In genomic region chr3:194274424-194275085, GRCh38 we compare ENCODE assay signal across 12 cellular contexts.
DNase-seq lines count a peak whose midpoint lies in the region; FAIRE-seq and TF ChIP-seq lines count a peak whose summit lies in the region.
"Had no signal": no experiment of that assay in that cellular context is flagged by ENCODE, and none has a peak within 500 bp of the region (broad histone marks: within the 10 kb centered on the region; RNA-seq: fewer than 3 reads in every experiment).

No MANE protein-coding gene starts in this region.

- no peaks in the 10 kb centered on the region for H3K9me3 ChIP-seq in endothelial cell of umbilical vein (replicated peaks; ENCODE audit: control insufficient read depth, insufficient read depth, low read length)
- H3K9me3 ChIP-seq in sigmoid colon: no peaks in the 10 kb centered on the region
- H3K9me3 ChIP-seq in effector memory CD4-positive, alpha-beta T cell (ENCODE audit: control insufficient read depth, low read length): no peaks in the 10 kb centered on the region
- no peaks in the 10 kb centered on the region for H3K9me3 ChIP-seq in kidney (ENCODE audit: control insufficient read depth in 1 of 2, low read length in 2 of 2)
- no peaks in the 10 kb centered on the region for H3K9me3 ChIP-seq in Peyer's patch
- H3K9me3 ChIP-seq: pancreas had no signal

- DNase-seq in NCI-H1417 (lab: John Stamatoyannopoulos, UW) (peak; percentile 14 to 59 (median 15)), NCI-H1417 treated with DMSO at 0.1 percent for 48 hours (lab: John Stamatoyannopoulos, UW) (no peak), RPMI7951 (ENCODE audit: low read depth) (peak; percentile 76), endothelial cell of umbilical vein (ENCODE audit: low read depth, low spot score) (peak; percentile 44), sigmoid colon (peak; percentile 56), kidney (no peak), Peyer's patch (no peak)
- DNase-seq in effector memory CD4-positive, alpha-beta T cell: no peak
- DNase-seq: activated CD4-positive, alpha-beta T cell treated with anti-CD3 and anti-CD28 coated beads for 48 hours; NCI-H1092 treated with DMSO at 0.1 percent for 48 hours had no signal

- H3K79me2 ChIP-seq in endothelial cell of umbilical vein (ENCODE audit: control insufficient read depth, insufficient read depth, low read length): no peaks in the 10 kb centered on the region

- TF ChIP-seq EP300 in sigmoid colon (IDR thresholded peaks at IDR 0.05): no peak

- H3K4me2 ChIP-seq in endothelial cell of umbilical vein (ENCODE audit: insufficient read depth, low read length): no peak overlapping the region

- TF ChIP-seq CTCF in endothelial cell of umbilical vein (IDR thresholded peaks at IDR 0.05; ENCODE audit: extremely low read depth in 1 of 2, insufficient read depth in 1 of 2, low read depth in 1 of 2, low read length in 2 of 2) (no peak), sigmoid colon (IDR thresholded peaks at IDR 0.05) (no peak), kidney (IDR thresholded peaks at IDR 0.05; ENCODE audit: borderline replicate concordance, extremely low read depth, insufficient read depth) (no peak), Peyer's patch (IDR thresholded peaks at IDR 0.05) (no peak)

- H3K4me1 ChIP-seq in endothelial cell of umbilical vein (ENCODE audit: control insufficient read depth, extremely low read depth, insufficient read depth, low read length) (peaks cover 39% of the 10 kb centered on the region), sigmoid colon (peaks cover 0 to 89% (median 77%) of the 10 kb centered on the region in 4 donors), kidney (ENCODE audit: control insufficient read depth in 1 of 2, insufficient read depth in 1 of 2, low read depth in 1 of 2, low read length in 2 of 2) (peaks cover 36 to 38% of the 10 kb centered on the region in 2 donors), Peyer's patch (peaks cover 0 to 36% (median 2%) of the 10 kb centered on the region in 4 donors)
- no peaks in the 10 kb centered on the region for H3K4me1 ChIP-seq in effector memory CD4-positive, alpha-beta T cell (ENCODE audit: control insufficient read depth, insufficient read depth, low read length, poor library complexity, severe bottlenecking)

- H3K9me1 ChIP-seq in endothelial cell of umbilical vein (replicated peaks; ENCODE audit: control insufficient read depth, extremely low read depth, insufficient read depth, low read length): no peaks in the 10 kb centered on the region

- H4K20me1 ChIP-seq in endothelial cell of umbilical vein (replicated peaks; ENCODE audit: control insufficient read depth, extremely low read depth, insufficient read depth, low read length): no peaks in the 10 kb centered on the region

- BruUV-seq in endothelial cell of umbilical vein (replicated peaks; lab: Mats Ljungman, UMichigan): no TSS peak

- WGBS in sigmoid colon, 2 donors: 79 to 85% methylated on average over 4 of the region's 4 CpGs

- no peaks in the 10 kb centered on the region for H3K36me3 ChIP-seq in endothelial cell of umbilical vein (ENCODE audit: control insufficient read depth in 2 of 2, extremely low read depth in 1 of 2, insufficient read depth in 2 of 2, low read length in 2 of 2)
- no peaks in the 10 kb centered on the region for H3K36me3 ChIP-seq in sigmoid colon
- H3K36me3 ChIP-seq in effector memory CD4-positive, alpha-beta T cell (ENCODE audit: control insufficient read depth, insufficient read depth, low read length): no peaks in the 10 kb centered on the region
- no peaks in the 10 kb centered on the region for H3K36me3 ChIP-seq in kidney (ENCODE audit: control insufficient read depth in 1 of 2, insufficient read depth in 2 of 2, low read length in 2 of 2)
- H3K36me3 ChIP-seq in Peyer's patch: no peaks in the 10 kb centered on the region
- H3K36me3 ChIP-seq: pancreas had no signal

- H3K27me3 ChIP-seq in endothelial cell of umbilical vein (ENCODE audit: control insufficient read depth in 2 of 2, insufficient read depth in 2 of 2, low read length in 2 of 2) (no peaks in the 10 kb centered on the region), sigmoid colon (no peaks in the 10 kb centered on the region), Peyer's patch (no peaks in the 10 kb centered on the region)
- no peaks in the 10 kb centered on the region for H3K27me3 ChIP-seq in effector memory CD4-positive, alpha-beta T cell (replicated peaks; ENCODE audit: control insufficient read depth, insufficient read depth, low read length, poor library complexity, severe bottlenecking)
- H3K27me3 ChIP-seq: pancreas had no signal

- TF ChIP-seq POLR2A in endothelial cell of umbilical vein (IDR thresholded peaks at IDR 0.05; ENCODE audit: low read depth, low read length) (no peak), sigmoid colon (IDR thresholded peaks at IDR 0.05) (no peak), Peyer's patch (IDR thresholded peaks at IDR 0.05) (no peak)

- no peak overlapping the region for H3K4me3 ChIP-seq in endothelial cell of umbilical vein (replicated peaks in 1 of 3; ENCODE audit: insufficient read depth in 1 of 3, low read depth in 1 of 3, low read length in 3 of 3)
- H3K4me3 ChIP-seq in sigmoid colon: no peak overlapping the region
- no peak overlapping the region for H3K4me3 ChIP-seq in effector memory CD4-positive, alpha-beta T cell (ENCODE audit: insufficient read depth, low read depth, low read length, poor library complexity, severe bottlenecking)
- no peak overlapping the region for H3K4me3 ChIP-seq in kidney (ENCODE audit: low read length in 2 of 2)
- no peak overlapping the region for H3K4me3 ChIP-seq in Peyer's patch
- H3K4me3 ChIP-seq: pancreas had no signal

- dilution Hi-C loops in endothelial cell of umbilical vein (cut with MboI; ENCODE audit: extremely low pct_ligation_motif_present, low sequenced_read_pairs): no loop called here

- peak; percentile 56 for FAIRE-seq in endothelial cell of umbilical vein (lab: Jason Lieb, UNC)
- no peak for FAIRE-seq in kidney (lab: Jason Lieb, UNC)
- FAIRE-seq: colon, pancreas had no signal

- intact Hi-C loops in endothelial cell of umbilical vein (cut with micrococcal nuclease) (no loop called here), sigmoid colon (cut with DNase I) (loop anchor here (5.0 kb wide), 1 partner anchor 202 kb away; no protein-coding TSS in a partner anchor), kidney (cut with DNase I) (no loop called here)

- POLR2A ChIA-PET in endothelial cell of umbilical vein (lab: Charles Lee): no interaction called here

- no peak overlapping the region for H3K9ac ChIP-seq in endothelial cell of umbilical vein (replicated peaks; ENCODE audit: extremely low read depth, insufficient read depth, low read length)
- no peak overlapping the region for H3K9ac ChIP-seq in kidney (ENCODE audit: low read length in 2 of 2)

- no peak overlapping the region for H2AFZ ChIP-seq in endothelial cell of umbilical vein (ENCODE audit: low read depth, low read length)

- CTCF ChIA-PET in endothelial cell of umbilical vein (lab: Charles Lee): interaction anchor here (0.8 to 2.6 kb wide), 6 partner anchors 9 to 133 kb away, joined by 3 to 15 read pairs (median 4); no protein-coding TSS in a partner anchor

- no peak overlapping the region for H3K27ac ChIP-seq in endothelial cell of umbilical vein (ENCODE audit: insufficient read depth, low read depth, low read length)
- H3K27ac ChIP-seq in sigmoid colon: peak overlapping the region; percentile 84 to 92 (median 90)
- no peak overlapping the region for H3K27ac ChIP-seq in effector memory CD4-positive, alpha-beta T cell (ENCODE audit: insufficient read depth, low read length, poor library complexity, severe bottlenecking)
- no peak overlapping the region for H3K27ac ChIP-seq in kidney (ENCODE audit: low read depth in 2 of 2, low read length in 2 of 2)
- no peak overlapping the region for H3K27ac ChIP-seq in Peyer's patch

TF ChIP-seq in endothelial cell of umbilical vein, 7 proteins besides CTCF, POLR2A, EP300 and RAD21:
- no peak for TF ChIP-seq FOS (IDR thresholded peaks at IDR 0.05; ENCODE audit: borderline replicate concordance, insufficient read depth, low read length)
- no peak for TF ChIP-seq EZH2 (IDR thresholded peaks at IDR 0.05; ENCODE audit: borderline replicate concordance, low read depth, low read length, severe bottlenecking)
- no peak for TF ChIP-seq GATA2 (IDR thresholded peaks at IDR 0.05; ENCODE audit: insufficient read depth, insufficient read length, low read depth, low read length)
- no peak for TF ChIP-seq MAX (IDR thresholded peaks at IDR 0.05; ENCODE audit: insufficient read depth, insufficient read length)
- TF ChIP-seq JUN (IDR thresholded peaks at IDR 0.05; ENCODE audit: borderline replicate concordance, insufficient read depth, insufficient read length, low read depth): no peak
- no peak for TF ChIP-seq POLR2AphosphoS5 (IDR thresholded peaks at IDR 0.05; ENCODE audit: insufficient read depth, low read depth, low read length)
- TF ChIP-seq MYC (IDR thresholded peaks at IDR 0.05; ENCODE audit: low read depth, low read length): no peak

Comparison
In these comparisons a context has a peak if more than half of its experiments do, and no peak if none do; other contexts are left out.
1. DNase-seq: peak in NCI-H1417 (3 of 3), RPMI7951 (single experiment), endothelial cell of umbilical vein (single experiment) and sigmoid colon (single experiment); none in NCI-H1417 treated with DMSO at 0.1 percent for 48 hours (single experiment), effector memory CD4-positive, alpha-beta T cell (0 of 3), kidney (single experiment) and Peyer's patch (0 of 3).
2. H3K27ac ChIP-seq: peak in sigmoid colon (4 of 4); none in endothelial cell of umbilical vein (single experiment), effector memory CD4-positive, alpha-beta T cell (single experiment), kidney (0 of 2) and Peyer's patch (0 of 4).